15 cellular contexts compared by ENCODE assay signal in genomic region chr9:133999866-134000265, GRCh38. TPM values are rescaled to one million over a fixed set of nuclear protein-coding genes. Genes with fewer than 3 reads are reported as not detected.
DNase-seq lines count a peak whose midpoint lies in the region; ATAC-seq and TF ChIP-seq lines count a peak whose summit lies in the region.
"Had no signal": no experiment of that assay in that cellular context is flagged by ENCODE, and none has a peak within 500 bp of the region (broad histone marks: within the 10 kb centered on the region; RNA-seq: fewer than 3 reads in every experiment).

No MANE protein-coding gene starts in this region.

- H3K4me1 Mint-ChIP-seq in T-helper 17 cell = no peaks in the 10 kb centered on the region

- peak; percentile 16 for ATAC-seq in esophagus mucosa
- no peak for ATAC-seq in T-helper 17 cell

- no peak overlapping the region for H3K4me2 ChIP-seq in neuronal stem cell (ENCODE audit: insufficient read depth, low read length, poor library complexity, severe bottlenecking)

- H3K4me3 ChIP-seq in neuronal stem cell (ENCODE audit: low read length in 2 of 2) = no peak overlapping the region
- H3K4me3 ChIP-seq in adrenal gland = no peak overlapping the region

- H3K9me3 ChIP-seq in neuronal stem cell (replicated peaks in 1 of 2; ENCODE audit: control insufficient read depth in 2 of 2, insufficient read depth in 1 of 2, low read depth in 1 of 2, low read length in 2 of 2) (no peaks in the 10 kb centered on the region), adrenal gland (replicated peaks in 1 of 3) (no peaks in the 10 kb centered on the region), T-helper 17 cell (ENCODE audit: control insufficient read depth, low read length, poor library complexity, severe bottlenecking) (no peaks in the 10 kb centered on the region)

- TF ChIP-seq POLR2A in adrenal gland (IDR thresholded peaks at IDR 0.05) = no peak

- no peak overlapping the region for H4K8ac ChIP-seq in neuronal stem cell (ENCODE audit: low read depth, low read length)

- H3K27ac Mint-ChIP-seq in T-helper 17 cell = no peak overlapping the region

- H4K91ac ChIP-seq in neuronal stem cell (ENCODE audit: low read depth, low read length, poor library complexity) = no peak overlapping the region

- no peak overlapping the region for H2BK15ac ChIP-seq in neuronal stem cell (ENCODE audit: low read length)

- TF ChIP-seq CTCF in adrenal gland (IDR thresholded peaks at IDR 0.05) = no peak

- no peak overlapping the region for H3K18ac ChIP-seq in neuronal stem cell (ENCODE audit: low read length)

- peaks cover 5% of the 10 kb centered on the region for H3K27me3 Mint-ChIP-seq in T-helper 17 cell

- WGBS in neuronal stem cell (ENCODE audit: extremely low coverage in 2 of 2, insufficient read length in 2 of 2, insufficient replicate concordance in 1 of 2), 2 donors = no CpG with 5 or more reads among the region's 5 CpGs
- 79 to 93% (median 85%) methylated on average over 3 to 5 of the region's 5 CpGs for WGBS in adrenal gland, 4 donors

- peaks cover 2% of the 10 kb centered on the region for H3K36me3 Mint-ChIP-seq in T-helper 17 cell (ENCODE audit: low read depth)

- peak overlapping the region; percentile 44 for H2AK5ac ChIP-seq in neuronal stem cell (ENCODE audit: low read depth, low read length)

- H2BK12ac ChIP-seq in neuronal stem cell (ENCODE audit: low read length) = no peak overlapping the region

- no peak overlapping the region for H3K4me3 Mint-ChIP-seq in T-helper 17 cell

- no peak overlapping the region for H3K27ac ChIP-seq in neuronal stem cell (replicated peaks; ENCODE audit: low read length)
- H3K27ac ChIP-seq in adrenal gland = no peak overlapping the region
- H3K27ac ChIP-seq: C4-2B had no signal

- DNase-seq in AG08395 (ENCODE audit: low spot score) (peak; percentile 4), HT-29 (ENCODE audit: low spot score) (peak; percentile 10), neuronal stem cell (ENCODE audit: low spot score) (no peak), NCI-H748 (lab: John Stamatoyannopoulos, UW; ENCODE audit: unreplicated experiment) (no peak), adrenal gland (no peak), T-helper 17 cell (no peak), germinal center (ENCODE audit: low spot score) (no peak)
- DNase-seq: DMS 273 treated with DMSO at 0.1 percent for 48 hours, GDM1, NCI-H1048, NCI-H146, NCI-H510A treated with DMSO at 0.1 percent for 48 hours, SHP77 had no signal

- H3K4ac ChIP-seq in neuronal stem cell (ENCODE audit: low read length) = no peak overlapping the region

- H2AFZ ChIP-seq in neuronal stem cell (ENCODE audit: low read length) = no peak overlapping the region

- H2BK120ac ChIP-seq in neuronal stem cell (ENCODE audit: low read depth, low read length) = no peak overlapping the region

- H3K14ac ChIP-seq in neuronal stem cell (ENCODE audit: low read length) = no peak overlapping the region

- peaks cover 3% of the 10 kb centered on the region for H3K79me1 ChIP-seq in neuronal stem cell (ENCODE audit: low read depth, low read length)

- no peak overlapping the region for H3K9ac ChIP-seq in neuronal stem cell (ENCODE audit: low read depth, low read length, poor library complexity)

- H3K36me3 ChIP-seq in neuronal stem cell (replicated peaks in 1 of 2; ENCODE audit: control insufficient read depth in 2 of 2, insufficient read depth in 2 of 2, low read length in 2 of 2) (no peaks in the 10 kb centered on the region), adrenal gland (replicated peaks in 1 of 2) (no peaks in the 10 kb centered on the region)

- H2BK5ac ChIP-seq in neuronal stem cell (ENCODE audit: low read length) = no peak overlapping the region

- H3K27me3 ChIP-seq in neuronal stem cell (ENCODE audit: control insufficient read depth in 3 of 3, insufficient read depth in 3 of 3, low read depth in 1 of 3, low read length in 3 of 3) = peaks cover 0 to 3% (median 0%) of the 10 kb centered on the region in 3 experiments
- no peaks in the 10 kb centered on the region for H3K27me3 ChIP-seq in adrenal gland

- intact Hi-C loops in adrenal gland (cut with DNase I) = no loop called here

- peaks cover 0 to 4% of the 10 kb centered on the region in 2 donors for H3K4me1 ChIP-seq in neuronal stem cell (ENCODE audit: control insufficient read depth in 2 of 2, insufficient read depth in 1 of 2, low read depth in 1 of 2, low read length in 2 of 2)
- no peaks in the 10 kb centered on the region for H3K4me1 ChIP-seq in adrenal gland (replicated peaks in 1 of 2)

- peak overlapping the region; percentile 26 for H3K23ac ChIP-seq in neuronal stem cell (ENCODE audit: low read depth, low read length, poor library complexity)

RNA-seq across cellular contexts. Expression of gene VAV2, which starts 7.7 kb away (rescaled TPM):
- 19.6 and 20.3 TPM in 2 replicates for total RNA-seq in HT-29 (2014; rRNA removed; shearing (Covaris generic))
- total RNA-seq in esophagus mucosa (9.1 TPM), adrenal gland (10 to 100 TPM; 21.5 to 96.2 (median 33.5) TPM), T-helper 17 cell (1 to 10 TPM; 3.5 to 5.5 TPM)
- 18.5 TPM for polyA plus RNA-seq in neuronal stem cell (2013, experiment 1 of 2)
- polyA plus RNA-seq in neuronal stem cell (2013, experiment 2 of 2) = 18.8 TPM
- 10 to 100 TPM; 19.7 to 46.7 (median 35.3) TPM for polyA plus RNA-seq in adrenal gland

RNA-seq across cellular contexts. Expression of gene BRD3OS, which starts 25.4 kb away (rescaled TPM):
- 14.2 and 21.0 TPM in 2 replicates for total RNA-seq in HT-29 (2014; rRNA removed; shearing (Covaris generic))
- total RNA-seq in esophagus mucosa = 5.3 TPM
- polyA plus RNA-seq in neuronal stem cell (2013, experiment 1 of 2) = 33.0 TPM
- polyA plus RNA-seq in neuronal stem cell (2013, experiment 2 of 2) = 33.5 TPM
- 10 to 100 TPM; 14.7 to 70.6 (median 29.1) TPM for total RNA-seq in adrenal gland
- 10 to 100 TPM; 18.2 to 22.4 (median 20.0) TPM for polyA plus RNA-seq in adrenal gland
- 10 to 100 TPM in 1 of 2 donors, 1 to 10 TPM in 1; 7.7 to 10.2 TPM for total RNA-seq in T-helper 17 cell

Comparison
In these comparisons a context has a peak if more than half of its experiments do, and no peak if none do; other contexts are left out.
1. DNase-seq: peak in AG08395 (single experiment) and HT-29 (single experiment); none in neuronal stem cell (single experiment), NCI-H748 (single experiment), adrenal gland (0 of 7), T-helper 17 cell (0 of 3) and germinal center (single experiment).